ENCODE assay signal across 9 cellular contexts in the genomic region with DNA sequence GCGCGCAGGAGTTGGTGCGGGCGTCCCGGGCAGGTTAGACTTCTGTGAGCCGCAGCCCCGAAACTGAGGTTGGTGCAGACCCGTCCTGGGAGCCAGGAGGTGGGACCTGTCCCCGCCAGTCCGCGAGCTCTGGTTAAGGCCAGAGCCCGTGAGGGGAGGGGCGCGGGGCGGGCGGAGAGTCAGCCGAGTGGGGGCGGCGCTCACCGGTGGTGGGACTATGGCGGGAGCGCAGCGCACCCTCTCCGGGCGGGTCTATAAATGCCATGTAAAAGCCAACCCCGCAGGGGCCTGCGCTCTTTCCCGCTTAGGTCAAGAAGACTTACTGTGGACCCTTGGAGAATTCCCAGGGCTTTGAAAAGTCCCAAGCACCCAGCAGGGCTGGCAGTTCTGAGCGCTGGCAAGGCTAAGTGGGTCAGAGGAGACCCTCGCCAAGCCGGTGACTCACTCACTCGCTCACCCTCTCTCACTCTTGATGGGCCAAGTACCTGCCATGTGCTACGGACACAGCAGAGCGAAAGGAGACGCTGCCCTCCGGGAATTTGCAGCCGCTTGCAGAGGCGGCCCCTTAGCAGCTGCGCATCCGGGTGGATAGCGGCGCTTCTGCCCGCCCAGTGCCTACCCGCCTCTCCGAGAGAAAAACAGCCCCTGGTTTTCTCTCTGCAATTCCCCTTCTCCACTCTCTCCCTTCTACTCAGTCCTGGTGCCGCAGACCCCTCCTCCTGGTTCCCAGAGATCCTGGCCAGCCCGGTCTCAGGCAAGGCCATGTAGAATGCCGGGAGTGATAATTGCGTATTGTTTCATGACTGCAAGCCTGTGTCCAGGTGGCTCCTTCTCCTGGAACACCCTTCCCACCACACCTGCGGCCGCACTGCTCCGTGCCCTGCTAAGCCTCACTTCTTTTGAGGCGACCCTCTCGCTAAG. TPM values are rescaled to one million over a fixed set of nuclear protein-coding genes. Genes with fewer than 3 reads are reported as not detected.
DNase-seq lines count a peak whose midpoint lies in the region; ATAC-seq and TF ChIP-seq lines count a peak whose summit lies in the region.
"Had no signal": no experiment of that assay in that cellular context is flagged by ENCODE, and none has a peak within 500 bp of the region (broad histone marks: within the 10 kb centered on the region; RNA-seq: fewer than 3 reads in every experiment).

Gene ALDH1L1 (minus strand): TSS at position 110 of the 921 bp plus-strand sequence. CDS start 19,607 bp downstream, outside the sequence.

- DNase-seq in DMS153 (lab: John Stamatoyannopoulos, UW) (peak; percentile 12), DMS153 treated with DMSO at 0.1 percent for 48 hours (lab: John Stamatoyannopoulos, UW; ENCODE audit: unreplicated experiment) (no peak), MCF 10A (ENCODE audit: unreplicated experiment) (peak; percentile 71), iPS-NIHi7 (ENCODE audit: extremely low spot score) (peak; percentile 69), SKM-1 (lab: John Stamatoyannopoulos, UW; ENCODE audit: unreplicated experiment) (no peak)

- H3K27ac Mint-ChIP-seq in MCF 10A (ENCODE audit: low read depth, unreplicated experiment) = peak within 1 kb of the TSS; percentile 49

- no peaks in the 10 kb centered on the region for H3K36me3 Mint-ChIP-seq in MCF 10A (ENCODE audit: insufficient read depth, unreplicated experiment)

- no TSS peak for BruUV-seq in MCF 10A (replicated peaks; lab: Mats Ljungman, UMichigan)

- H3K4me3 ChIP-seq in skeletal muscle tissue (ENCODE audit: low read length in 3 of 3) = peak within 1 kb of the TSS; percentile 72 to 85 (median 84)

- no peaks in the 10 kb centered on the region for H3K9me3 ChIP-seq in skeletal muscle tissue (ENCODE audit: control insufficient read depth in 3 of 3, low read length in 3 of 3)

- H3K4me1 ChIP-seq in skeletal muscle tissue (ENCODE audit: control insufficient read depth in 3 of 3, insufficient read depth in 3 of 3, low read length in 3 of 3) = peaks cover 14 to 36% (median 26%) of the 10 kb centered on the region in 3 donors

- H3K36me3 ChIP-seq in skeletal muscle tissue (ENCODE audit: control insufficient read depth in 3 of 3, insufficient read depth in 3 of 3, low read length in 3 of 3) = no peaks in the 10 kb centered on the region

- H3K4me3 Mint-ChIP-seq in MCF 10A (ENCODE audit: unreplicated experiment) = peak within 1 kb of the TSS; percentile 71

- CTCF ChIA-PET in MCF 10A (lab: Yijun Ruan, JAX) = interaction anchor here (0.6 to 1.8 kb wide), 2 partner anchors 19 to 85 kb away, joined by 3 to 4 read pairs; no protein-coding TSS in a partner anchor

- no peaks in the 10 kb centered on the region for H3K9me3 Mint-ChIP-seq in MCF 10A (ENCODE audit: unreplicated experiment)

- peak within 1 kb of the TSS; percentile 98 for H3K27ac ChIP-seq in skeletal muscle tissue (ENCODE audit: low read depth, low read length)
- H3K27ac ChIP-seq: 22Rv1 had no signal

- peaks cover 0 to 9% (median 4%) of the 10 kb centered on the region in 3 donors for H3K27me3 ChIP-seq in skeletal muscle tissue (ENCODE audit: control insufficient read depth in 3 of 3, insufficient read depth in 3 of 3, low read length in 3 of 3)

- H3K27me3 Mint-ChIP-seq in MCF 10A (ENCODE audit: insufficient read depth, unreplicated experiment) = no peaks in the 10 kb centered on the region

- TF ChIP-seq CTCF in MCF 10A (IDR thresholded peaks at IDR 0.05; ENCODE audit: unreplicated experiment) = no peak

- peak within 1 kb of the TSS; percentile 85 to 97 (median 89) for H3K9ac ChIP-seq in skeletal muscle tissue (ENCODE audit: low read depth in 1 of 3, low read length in 3 of 3)

- peaks cover 10% of the 10 kb centered on the region for H3K4me1 Mint-ChIP-seq in MCF 10A (ENCODE audit: insufficient read depth, unreplicated experiment)

- intact Hi-C loops in MCF 10A (cut with micrococcal nuclease) = no loop called here

- ATAC-seq in GM21526 (IDR thresholded peaks at IDR 0.05; ENCODE audit: low FRiP score, unreplicated experiment) (no peak), GM18502 (IDR thresholded peaks at IDR 0.05; ENCODE audit: poor library complexity, unreplicated experiment) (no peak)

- POLR2A ChIA-PET in MCF 10A (lab: Yijun Ruan, JAX) = no interaction called here

RNA-seq across cellular contexts. Expression of gene ALDH1L1, which starts in this region (rescaled TPM):
- total RNA-seq in MCF 10A (2022) (1.5 and 1.9 TPM in 2 replicates), skeletal muscle tissue (2.6 TPM)

Comparison
In these comparisons a context has a peak if more than half of its experiments do, and no peak if none do; other contexts are left out.
1. DNase-seq: peak in DMS153 (single experiment), MCF 10A (single experiment) and iPS-NIHi7 (single experiment); none in DMS153 treated with DMSO at 0.1 percent for 48 hours (single experiment) and SKM-1 (single experiment).